1 cellular context compared by ENCODE assay signal in genomic region chr10:67492317-67493019, GRCh38.
TF ChIP-seq lines count a peak whose summit lies in the region.

No MANE protein-coding gene starts in this region.

TF ChIP-seq in WTC11, 78 proteins besides CTCF, POLR2A, EP300 and RAD21 (continued from another document):
- no peak for TF ChIP-seq ATF2 (CRISPR knock-in tag; IDR thresholded peaks at IDR 0.05; ENCODE audit: borderline replicate concordance, low read depth)
- TF ChIP-seq FOXK1 (CRISPR knock-in tag; IDR thresholded peaks at IDR 0.05), result no peak
- TF ChIP-seq, protein P1, sequence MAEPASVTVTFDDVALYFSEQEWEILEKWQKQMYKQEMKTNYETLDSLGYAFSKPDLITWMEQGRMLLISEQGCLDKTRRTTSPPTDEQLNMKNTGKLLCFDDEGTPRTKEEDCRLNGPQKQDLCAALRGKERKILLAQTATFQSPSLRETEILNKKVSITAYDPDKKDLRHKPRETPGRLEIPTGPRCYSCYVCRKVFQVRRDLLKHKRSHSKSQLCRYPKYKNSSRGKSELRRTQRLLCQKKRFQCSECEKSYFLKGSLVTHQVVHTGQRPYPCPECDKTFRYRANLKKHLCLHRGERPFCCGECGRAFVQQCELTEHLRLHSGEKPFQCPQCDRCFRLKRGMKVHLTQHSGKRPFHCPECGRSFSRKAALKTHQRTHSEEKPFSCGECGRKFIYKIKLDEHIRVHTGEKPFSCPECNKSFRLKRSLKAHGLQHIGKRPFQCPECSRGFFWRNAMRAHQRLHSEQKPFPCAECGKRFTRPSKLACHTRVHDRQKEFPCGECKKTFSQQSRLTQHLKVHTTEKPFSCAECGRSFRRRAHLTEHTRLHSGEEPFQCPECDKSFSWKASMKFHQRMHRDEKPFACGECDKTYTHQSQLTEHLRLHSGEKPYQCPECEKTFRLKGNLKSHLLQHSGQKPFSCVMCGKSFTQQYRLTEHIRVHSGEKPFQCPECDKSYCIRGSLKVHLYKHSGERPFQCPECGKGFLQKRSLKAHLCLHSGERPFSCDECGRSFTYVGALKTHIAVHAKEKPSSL (CRISPR knock-in tag; conservative IDR thresholded peaks at IDR 0.05), result no peak
- no peak for TF ChIP-seq CDX4 (CRISPR knock-in tag; IDR thresholded peaks at IDR 0.05; ENCODE audit: borderline replicate concordance)
- TF ChIP-seq, protein P2, sequence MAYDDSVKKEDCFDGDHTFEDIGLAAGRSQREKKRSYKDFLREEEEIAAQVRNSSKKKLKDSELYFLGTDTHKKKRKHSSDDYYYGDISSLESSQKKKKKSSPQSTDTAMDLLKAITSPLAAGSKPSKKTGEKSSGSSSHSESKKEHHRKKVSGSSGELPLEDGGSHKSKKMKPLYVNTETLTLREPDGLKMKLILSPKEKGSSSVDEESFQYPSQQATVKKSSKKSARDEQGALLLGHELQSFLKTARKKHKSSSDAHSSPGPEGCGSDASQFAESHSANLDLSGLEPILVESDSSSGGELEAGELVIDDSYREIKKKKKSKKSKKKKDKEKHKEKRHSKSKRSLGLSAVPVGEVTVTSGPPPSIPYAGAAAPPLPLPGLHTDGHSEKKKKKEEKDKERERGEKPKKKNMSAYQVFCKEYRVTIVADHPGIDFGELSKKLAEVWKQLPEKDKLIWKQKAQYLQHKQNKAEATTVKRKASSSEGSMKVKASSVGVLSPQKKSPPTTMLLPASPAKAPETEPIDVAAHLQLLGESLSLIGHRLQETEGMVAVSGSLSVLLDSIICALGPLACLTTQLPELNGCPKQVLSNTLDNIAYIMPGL (CRISPR knock-in tag; IDR thresholded peaks at IDR 0.05), result no peak
